8 cellular contexts compared by ENCODE assay signal in genomic region chr7:10889266-10889898, GRCh38.
A peak's percentile ranks its signal among the peaks of the same experiment; 100 is the strongest.
DNase-seq lines count a peak whose midpoint lies in the region; ATAC-seq, FAIRE-seq and TF ChIP-seq lines count a peak whose summit lies in the region.

No MANE protein-coding gene starts in this region.

- in situ Hi-C loops in brain microvascular endothelial cell (cut with HindIII; ENCODE audit: low pct_ligation_motif_present, low sequenced_read_pairs), result no loop called here

- H3K4me3 ChIP-seq in AG09309 (ENCODE audit: control insufficient read depth, low read depth, low read length) (no peak overlapping the region), brain microvascular endothelial cell (ENCODE audit: low read depth, low read length) (no peak overlapping the region)

- H3K36me3 ChIP-seq in brain microvascular endothelial cell (replicated peaks), result no peaks in the 10 kb centered on the region

- TF ChIP-seq CTCF in AG09309 (IDR thresholded peaks at IDR 0.05; ENCODE audit: control insufficient read depth, insufficient read depth, low read depth, low read length, missing control alignments), result peak; percentile 72
- TF ChIP-seq CTCF in brain microvascular endothelial cell (IDR thresholded peaks at IDR 0.05; ENCODE audit: low read depth, low read length, missing control alignments), result peak; percentile 85

- H3K27me3 ChIP-seq in brain microvascular endothelial cell (replicated peaks), result no peaks in the 10 kb centered on the region

- no peak for TF ChIP-seq POLR2A in GM18505 (IDR thresholded peaks at IDR 0.05; ENCODE audit: borderline replicate concordance, extremely low read depth, insufficient read depth, insufficient read length)

- peak; percentile 86 for FAIRE-seq in islet of Langerhans (lab: Jason Lieb, UNC)

- ATAC-seq in GM18505 (IDR thresholded peaks at IDR 0.05; ENCODE audit: unreplicated experiment) (peak; percentile 90), HG02852 (IDR thresholded peaks at IDR 0.05; ENCODE audit: unreplicated experiment) (peak; percentile 96), SK-N-SH treated with all-trans-retinoic acid at 6 μM for 48 hours (peak; percentile 88)

- DNase-seq in AG09309 (ENCODE audit: low read depth) (peak; percentile 21), NCI-H1092 treated with DMSO at 0.1 percent for 48 hours (lab: John Stamatoyannopoulos, UW) (peak; percentile 77), brain microvascular endothelial cell (peak; percentile 50)
- DNase-seq in stimulated activated CD4-positive, alpha-beta T cell treated with anti-CD3 and anti-CD28 coated beads, Interleukin-2, amount 100 ng/mL, for 4 hours (ENCODE audit: low read depth), result peak; percentile 10

- H3K27ac ChIP-seq in brain microvascular endothelial cell, result no peak overlapping the region

TF ChIP-seq in SK-N-SH treated with all-trans-retinoic acid at 6 μM for 48 hours, 23 proteins besides CTCF, POLR2A, EP300 and RAD21:
- TF ChIP-seq ZFP3 (CRISPR knock-in tag; IDR thresholded peaks at IDR 0.05) (no peak), OSR1 (CRISPR knock-in tag; IDR thresholded peaks at IDR 0.05) (no peak), ARNTL (CRISPR knock-in tag; IDR thresholded peaks at IDR 0.05; ENCODE audit: borderline replicate concordance, low read depth) (no peak), RARB (CRISPR knock-in tag; IDR thresholded peaks at IDR 0.05) (no peak), ESRRG (CRISPR knock-in tag; IDR thresholded peaks at IDR 0.05) (no peak), ZNF8 (CRISPR knock-in tag; IDR thresholded peaks at IDR 0.05) (no peak), ZNF565 (CRISPR knock-in tag; conservative IDR thresholded peaks at IDR 0.05; ENCODE audit: low read depth) (no peak), PPARA (CRISPR knock-in tag; IDR thresholded peaks at IDR 0.05; ENCODE audit: borderline replicate concordance) (no peak), TCF4 (CRISPR knock-in tag; IDR thresholded peaks at IDR 0.05; ENCODE audit: borderline replicate concordance) (no peak; the same call in 1 of the 2 replicates), ZC3H10 (CRISPR knock-in tag; IDR thresholded peaks at IDR 0.05) (no peak), CSDC2 (CRISPR knock-in tag; IDR thresholded peaks at IDR 0.05) (no peak), TOX (CRISPR knock-in tag; IDR thresholded peaks at IDR 0.05; ENCODE audit: borderline replicate concordance) (no peak), BACH2 (CRISPR knock-in tag; IDR thresholded peaks at IDR 0.05; ENCODE audit: borderline replicate concordance) (no peak)
- TF ChIP-seq, protein P1, sequence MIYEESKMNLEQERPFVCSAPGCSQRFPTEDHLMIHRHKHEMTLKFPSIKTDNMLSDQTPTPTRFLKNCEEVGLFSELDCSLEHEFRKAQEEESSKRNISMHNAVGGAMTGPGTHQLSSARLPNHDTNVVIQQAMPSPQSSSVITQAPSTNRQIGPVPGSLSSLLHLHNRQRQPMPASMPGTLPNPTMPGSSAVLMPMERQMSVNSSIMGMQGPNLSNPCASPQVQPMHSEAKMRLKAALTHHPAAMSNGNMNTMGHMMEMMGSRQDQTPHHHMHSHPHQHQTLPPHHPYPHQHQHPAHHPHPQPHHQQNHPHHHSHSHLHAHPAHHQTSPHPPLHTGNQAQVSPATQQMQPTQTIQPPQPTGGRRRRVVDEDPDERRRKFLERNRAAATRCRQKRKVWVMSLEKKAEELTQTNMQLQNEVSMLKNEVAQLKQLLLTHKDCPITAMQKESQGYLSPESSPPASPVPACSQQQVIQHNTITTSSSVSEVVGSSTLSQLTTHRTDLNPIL (CRISPR knock-in tag; IDR thresholded peaks at IDR 0.05; ENCODE audit: low read depth), result no peak
- TF ChIP-seq, protein P2, sequence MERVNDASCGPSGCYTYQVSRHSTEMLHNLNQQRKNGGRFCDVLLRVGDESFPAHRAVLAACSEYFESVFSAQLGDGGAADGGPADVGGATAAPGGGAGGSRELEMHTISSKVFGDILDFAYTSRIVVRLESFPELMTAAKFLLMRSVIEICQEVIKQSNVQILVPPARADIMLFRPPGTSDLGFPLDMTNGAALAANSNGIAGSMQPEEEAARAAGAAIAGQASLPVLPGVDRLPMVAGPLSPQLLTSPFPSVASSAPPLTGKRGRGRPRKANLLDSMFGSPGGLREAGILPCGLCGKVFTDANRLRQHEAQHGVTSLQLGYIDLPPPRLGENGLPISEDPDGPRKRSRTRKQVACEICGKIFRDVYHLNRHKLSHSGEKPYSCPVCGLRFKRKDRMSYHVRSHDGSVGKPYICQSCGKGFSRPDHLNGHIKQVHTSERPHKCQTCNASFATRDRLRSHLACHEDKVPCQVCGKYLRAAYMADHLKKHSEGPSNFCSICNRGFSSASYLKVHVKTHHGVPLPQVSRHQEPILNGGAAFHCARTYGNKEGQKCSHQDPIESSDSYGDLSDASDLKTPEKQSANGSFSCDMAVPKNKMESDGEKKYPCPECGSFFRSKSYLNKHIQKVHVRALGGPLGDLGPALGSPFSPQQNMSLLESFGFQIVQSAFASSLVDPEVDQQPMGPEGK (CRISPR knock-in tag; IDR thresholded peaks at IDR 0.05; ENCODE audit: borderline replicate concordance), result no peak
- TF ChIP-seq, protein P3, sequence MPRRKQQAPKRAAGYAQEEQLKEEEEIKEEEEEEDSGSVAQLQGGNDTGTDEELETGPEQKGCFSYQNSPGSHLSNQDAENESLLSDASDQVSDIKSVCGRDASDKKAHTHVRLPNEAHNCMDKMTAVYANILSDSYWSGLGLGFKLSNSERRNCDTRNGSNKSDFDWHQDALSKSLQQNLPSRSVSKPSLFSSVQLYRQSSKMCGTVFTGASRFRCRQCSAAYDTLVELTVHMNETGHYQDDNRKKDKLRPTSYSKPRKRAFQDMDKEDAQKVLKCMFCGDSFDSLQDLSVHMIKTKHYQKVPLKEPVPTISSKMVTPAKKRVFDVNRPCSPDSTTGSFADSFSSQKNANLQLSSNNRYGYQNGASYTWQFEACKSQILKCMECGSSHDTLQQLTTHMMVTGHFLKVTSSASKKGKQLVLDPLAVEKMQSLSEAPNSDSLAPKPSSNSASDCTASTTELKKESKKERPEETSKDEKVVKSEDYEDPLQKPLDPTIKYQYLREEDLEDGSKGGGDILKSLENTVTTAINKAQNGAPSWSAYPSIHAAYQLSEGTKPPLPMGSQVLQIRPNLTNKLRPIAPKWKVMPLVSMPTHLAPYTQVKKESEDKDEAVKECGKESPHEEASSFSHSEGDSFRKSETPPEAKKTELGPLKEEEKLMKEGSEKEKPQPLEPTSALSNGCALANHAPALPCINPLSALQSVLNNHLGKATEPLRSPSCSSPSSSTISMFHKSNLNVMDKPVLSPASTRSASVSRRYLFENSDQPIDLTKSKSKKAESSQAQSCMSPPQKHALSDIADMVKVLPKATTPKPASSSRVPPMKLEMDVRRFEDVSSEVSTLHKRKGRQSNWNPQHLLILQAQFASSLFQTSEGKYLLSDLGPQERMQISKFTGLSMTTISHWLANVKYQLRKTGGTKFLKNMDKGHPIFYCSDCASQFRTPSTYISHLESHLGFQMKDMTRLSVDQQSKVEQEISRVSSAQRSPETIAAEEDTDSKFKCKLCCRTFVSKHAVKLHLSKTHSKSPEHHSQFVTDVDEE (CRISPR knock-in tag; IDR thresholded peaks at IDR 0.05), result no peak
- TF ChIP-seq, protein P4, sequence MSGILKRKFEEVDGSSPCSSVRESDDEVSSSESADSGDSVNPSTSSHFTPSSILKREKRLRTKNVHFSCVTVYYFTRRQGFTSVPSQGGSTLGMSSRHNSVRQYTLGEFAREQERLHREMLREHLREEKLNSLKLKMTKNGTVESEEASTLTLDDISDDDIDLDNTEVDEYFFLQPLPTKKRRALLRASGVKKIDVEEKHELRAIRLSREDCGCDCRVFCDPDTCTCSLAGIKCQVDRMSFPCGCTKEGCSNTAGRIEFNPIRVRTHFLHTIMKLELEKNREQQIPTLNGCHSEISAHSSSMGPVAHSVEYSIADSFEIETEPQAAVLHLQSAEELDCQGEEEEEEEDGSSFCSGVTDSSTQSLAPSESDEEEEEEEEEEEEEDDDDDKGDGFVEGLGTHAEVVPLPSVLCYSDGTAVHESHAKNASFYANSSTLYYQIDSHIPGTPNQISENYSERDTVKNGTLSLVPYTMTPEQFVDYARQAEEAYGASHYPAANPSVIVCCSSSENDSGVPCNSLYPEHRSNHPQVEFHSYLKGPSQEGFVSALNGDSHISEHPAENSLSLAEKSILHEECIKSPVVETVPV (CRISPR knock-in tag; IDR thresholded peaks at IDR 0.05), result no peak
- TF ChIP-seq, protein P5, sequence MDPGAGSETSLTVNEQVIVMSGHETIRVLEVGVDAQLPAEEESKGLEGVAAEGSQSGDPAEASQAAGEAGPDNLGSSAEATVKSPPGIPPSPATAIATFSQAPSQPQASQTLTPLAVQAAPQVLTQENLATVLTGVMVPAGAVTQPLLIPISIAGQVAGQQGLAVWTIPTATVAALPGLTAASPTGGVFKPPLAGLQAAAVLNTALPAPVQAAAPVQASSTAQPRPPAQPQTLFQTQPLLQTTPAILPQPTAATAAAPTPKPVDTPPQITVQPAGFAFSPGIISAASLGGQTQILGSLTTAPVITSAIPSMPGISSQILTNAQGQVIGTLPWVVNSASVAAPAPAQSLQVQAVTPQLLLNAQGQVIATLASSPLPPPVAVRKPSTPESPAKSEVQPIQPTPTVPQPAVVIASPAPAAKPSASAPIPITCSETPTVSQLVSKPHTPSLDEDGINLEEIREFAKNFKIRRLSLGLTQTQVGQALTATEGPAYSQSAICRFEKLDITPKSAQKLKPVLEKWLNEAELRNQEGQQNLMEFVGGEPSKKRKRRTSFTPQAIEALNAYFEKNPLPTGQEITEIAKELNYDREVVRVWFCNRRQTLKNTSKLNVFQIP (CRISPR knock-in tag; IDR thresholded peaks at IDR 0.05; ENCODE audit: borderline replicate concordance, low read depth), result no peak

Comparison
In these comparisons a context has a peak if more than half of its experiments do, and no peak if none do; other contexts are left out.
1. DNase-seq: peak in every context shown above with its lines; median percentile 77 in NCI-H1092 treated with DMSO at 0.1 percent for 48 hours; 50 in brain microvascular endothelial cell; 21 in AG09309; 10 in stimulated activated CD4-positive, alpha-beta T cell treated with anti-CD3 and anti-CD28 coated beads, Interleukin-2, amount 100 ng/mL, for 4 hours.